ENCODE assay signal across 8 cellular contexts in genomic region chr7:22822486-22823141, GRCh38. TPM values are rescaled to one million over a fixed set of nuclear protein-coding genes. Genes with fewer than 3 reads are reported as not detected.
A peak's percentile ranks its signal among the peaks of the same experiment; 100 is the strongest.
DNase-seq lines count a peak whose midpoint lies in the region; ATAC-seq and TF ChIP-seq lines count a peak whose summit lies in the region.

Gene TOMM7 (minus strand): TSS chr7:22822849. CDS start chr7:22822779, 70 bp downstream.

- peak within 1 kb of the TSS; percentile 100 for H3K4me3 Mint-ChIP-seq in activated naive CD8-positive, alpha-beta T cell

- peaks cover 42% of the 10 kb centered on the region for H3K4me1 Mint-ChIP-seq in activated naive CD8-positive, alpha-beta T cell (ENCODE audit: low read depth)

- H3K27ac Mint-ChIP-seq in activated naive CD8-positive, alpha-beta T cell = peak within 1 kb of the TSS; percentile 97

- peaks cover 5% of the 10 kb centered on the region for H3K4me1 ChIP-seq in testis

- DNase-seq in NCI-H1105 (lab: John Stamatoyannopoulos, UW) (peak; percentile 97), SKM-1 treated with dmso at 0.1 percent for 144 hours (lab: John Stamatoyannopoulos, UW; ENCODE audit: unreplicated experiment) (peak; percentile 98), glomerular visceral epithelial cell (ENCODE audit: extremely low spot score) (peak; percentile 95), omental fat pad (ENCODE audit: low spot score) (peak; percentile 72), testis (peak; percentile 92)

- H3K36me3 ChIP-seq in testis (ENCODE audit: low read depth, missing control alignments) = no peaks in the 10 kb centered on the region

- TF ChIP-seq CTCF in omental fat pad (IDR thresholded peaks at IDR 0.05) = peak in 1 of 3 donors; percentile 13
- TF ChIP-seq CTCF in testis (IDR thresholded peaks at IDR 0.05) = peak; percentile 39 to 71 (median 52)

- H3K27ac ChIP-seq in testis = peak within 1 kb of the TSS; percentile 71 to 80

- no peaks in the 10 kb centered on the region for H3K9me3 ChIP-seq in testis

- H3K4me3 ChIP-seq in testis = peak within 1 kb of the TSS; percentile 68 to 98

- 0% methylated on average over 36 to 38 of the region's 38 CpGs for WGBS in testis, 2 donors

- TF ChIP-seq POLR2A in GM10847 (IDR thresholded peaks at IDR 0.05; ENCODE audit: extremely low read depth, insufficient read length) (peak; percentile 37), testis (IDR thresholded peaks at IDR 0.05) (no peak)

- H3K36me3 Mint-ChIP-seq in activated naive CD8-positive, alpha-beta T cell = peaks cover 5% of the 10 kb centered on the region

- no peaks in the 10 kb centered on the region for H3K27me3 ChIP-seq in testis

- H3K9me3 Mint-ChIP-seq in activated naive CD8-positive, alpha-beta T cell (ENCODE audit: low read depth) = no peaks in the 10 kb centered on the region

- peaks cover 5% of the 10 kb centered on the region for H3K27me3 Mint-ChIP-seq in activated naive CD8-positive, alpha-beta T cell

- ATAC-seq in HG02623 (IDR thresholded peaks at IDR 0.05; ENCODE audit: unreplicated experiment) (peak; percentile 91), omental fat pad (ENCODE audit: low FRiP score) (peak; percentile 98)

- intact Hi-C loops in testis (cut with DNase I; ENCODE audit: low total_unique reads) = no loop called here

RNA-seq across cellular contexts. Expression of gene TOMM7, which starts in this region (rescaled TPM):
- total RNA-seq in omental fat pad (100 to 1,000 TPM; 139 to 212 (median 163) TPM), testis (100 to 1,000 TPM in 1 of 2 donors, 10 to 100 TPM in 1; 87.7 to 141 TPM)
- 499 TPM for polyA plus RNA-seq in testis (ENCODE audit: insufficient read depth, low read depth, low replicate concordance)

Comparison
In these comparisons a context has a peak if more than half of its experiments do, and no peak if none do; other contexts are left out.
1. Peak in every context shown above with its lines: DNase-seq, ATAC-seq, H3K4me3 ChIP-seq and H3K27ac ChIP-seq.